Comparison of ENCODE assay signal across 12 cellular contexts in the genomic region with DNA sequence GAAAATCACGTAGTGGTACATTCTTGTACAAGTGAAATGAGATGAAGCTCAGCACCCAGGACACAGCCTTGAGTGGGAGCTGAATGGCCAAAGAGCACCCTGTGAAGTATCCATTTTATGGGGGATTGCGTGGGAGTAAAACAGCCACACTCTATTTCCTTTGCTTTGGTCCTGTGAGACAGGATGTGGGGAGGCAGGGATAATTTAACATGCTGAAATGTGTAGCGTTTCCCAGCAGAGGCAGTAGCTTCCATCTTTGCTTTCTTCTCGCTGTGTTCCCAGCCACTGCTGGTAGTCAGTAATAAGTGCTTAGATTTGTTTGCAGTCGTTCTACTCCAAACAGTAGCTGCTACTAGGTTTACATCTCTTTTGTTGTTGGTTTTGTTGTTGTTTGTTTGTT. TPM values are rescaled to one million over a fixed set of nuclear protein-coding genes. Genes with fewer than 3 reads are reported as not detected.
DNase-seq lines count a peak whose midpoint lies in the region; ATAC-seq, FAIRE-seq and TF ChIP-seq lines count a peak whose summit lies in the region.
"Had no signal": no experiment of that assay in that cellular context is flagged by ENCODE, and none has a peak within 500 bp of the region (broad histone marks: within the 10 kb centered on the region; RNA-seq: fewer than 3 reads in every experiment).

No MANE protein-coding gene starts in this region.

- intact Hi-C loops in CD4-positive, alpha-beta memory T cell (cut with micrococcal nuclease): no loop called here
- intact Hi-C loops in activated CD8-positive, alpha-beta T cell treated with anti-CD3 and anti-CD28 coated beads for 36 hours (cut with micrococcal nuclease): no loop called here
- intact Hi-C loops in upper lobe of right lung (cut with DNase I): no loop called here
- intact Hi-C loops in left colon (cut with DNase I, micrococcal nuclease): no loop called here

- H3K27ac Mint-ChIP-seq in CD4-positive, alpha-beta memory T cell: peak overlapping the region in 4 of 7 donors; percentile 14 to 64 (median 38)
- H3K27ac Mint-ChIP-seq in activated CD8-positive, alpha-beta T cell treated with anti-CD3 and anti-CD28 coated beads for 36 hours: peak overlapping the region; percentile 45

- peaks cover 26% of the 10 kb centered on the region for H3K4me1 ChIP-seq in CD4-positive, alpha-beta memory T cell (ENCODE audit: insufficient read depth, low read length)
- no peaks in the 10 kb centered on the region for H3K4me1 ChIP-seq in HEK293 (ENCODE audit: control insufficient read depth, insufficient read depth, low read length)
- no peaks in the 10 kb centered on the region for H3K4me1 ChIP-seq in upper lobe of right lung

- no peaks in the 10 kb centered on the region for H3K27me3 ChIP-seq in CD4-positive, alpha-beta memory T cell (ENCODE audit: insufficient read depth, low read length)
- no peaks in the 10 kb centered on the region for H3K27me3 ChIP-seq in upper lobe of right lung

- no peak overlapping the region for H3K27ac ChIP-seq in CD4-positive, alpha-beta memory T cell (ENCODE audit: low read depth, low read length)
- no peak overlapping the region for H3K27ac ChIP-seq in HEK293 (ENCODE audit: extremely low read depth, low read depth, low read length)
- H3K27ac ChIP-seq in upper lobe of right lung: no peak overlapping the region

- H3K36me3 Mint-ChIP-seq in CD4-positive, alpha-beta memory T cell: no peaks in the 10 kb centered on the region
- no peaks in the 10 kb centered on the region for H3K36me3 Mint-ChIP-seq in activated CD8-positive, alpha-beta T cell treated with anti-CD3 and anti-CD28 coated beads for 36 hours (ENCODE audit: low read depth)

- ATAC-seq in activated CD8-positive, alpha-beta T cell treated with anti-CD3 and anti-CD28 coated beads for 36 hours: peak; percentile 78
- ATAC-seq in upper lobe of right lung: no peak
- no peak for ATAC-seq in GM21717 (IDR thresholded peaks at IDR 0.05; ENCODE audit: unreplicated experiment)
- ATAC-seq in left colon: no peak

- no peaks in the 10 kb centered on the region for H3K9me3 ChIP-seq in CD4-positive, alpha-beta memory T cell (ENCODE audit: control insufficient read depth in 1 of 2, low read length in 2 of 2)
- H3K9me3 ChIP-seq in HEK293 (ENCODE audit: control insufficient read depth, insufficient read depth, low read depth, low read length): no peaks in the 10 kb centered on the region
- H3K9me3 ChIP-seq in upper lobe of right lung: no peaks in the 10 kb centered on the region

- peak in 2 of 5 donors; percentile 10 to 15 for DNase-seq in CD4-positive, alpha-beta memory T cell
- DNase-seq in activated CD8-positive, alpha-beta T cell treated with anti-CD3 and anti-CD28 coated beads for 36 hours: peak; percentile 59
- DNase-seq in fibroblast of villous mesenchyme (ENCODE audit: low read depth): peak; percentile 56
- no peak for DNase-seq in urothelium cell line (ENCODE audit: low spot score)
- DNase-seq in upper lobe of right lung: no peak
- DNase-seq in left colon: no peak
- DNase-seq: C1 segment of cervical spinal cord; NCI-H187 treated with DMSO at 0.1 percent for 48 hours; stimulated activated CD4-positive, alpha-beta T cell treated with anti-CD3 and anti-CD28 coated beads, Interleukin-12 subunit alpha, Interleukin-12 subunit beta, amount 100 ng/mL, for 4 hours had no signal

- POLR2A ChIA-PET in CD4-positive, alpha-beta memory T cell (lab: Charles Lee; ENCODE audit: partially characterized antibody): no interaction called here
- POLR2A ChIA-PET in HEK293 (lab: Yijun Ruan, JAX): no interaction called here
- POLR2A ChIA-PET in activated CD8-positive, alpha-beta T cell treated with anti-CD3 and anti-CD28 coated beads for 36 hours (lab: Charles Lee): interaction anchor here (1.0 kb wide), 1 partner anchor 25 kb away, joined by 3 read pairs; no protein-coding TSS in a partner anchor

- TF ChIP-seq CTCF in HEK293 (tag by site-specific recombination; IDR thresholded peaks at IDR 0.05) (no peak), fibroblast of villous mesenchyme (IDR thresholded peaks at IDR 0.05; ENCODE audit: insufficient read depth, low read depth, low read length) (no peak), upper lobe of right lung (IDR thresholded peaks at IDR 0.05) (no peak)
- no peak for TF ChIP-seq CTCF in activated CD8-positive, alpha-beta T cell treated with anti-CD3 and anti-CD28 coated beads for 36 hours (IDR thresholded peaks at IDR 0.05)

- FAIRE-seq in urothelium cell line (lab: Jason Lieb, UNC): no peak

- peaks cover 17 to 46% (median 28%) of the 10 kb centered on the region in 4 donors for H3K4me1 Mint-ChIP-seq in CD4-positive, alpha-beta memory T cell
- peaks cover 29% of the 10 kb centered on the region for H3K4me1 Mint-ChIP-seq in activated CD8-positive, alpha-beta T cell treated with anti-CD3 and anti-CD28 coated beads for 36 hours (ENCODE audit: low read depth)
- H3K4me1 Mint-ChIP-seq: central memory CD8-positive, alpha-beta T cell had no signal

- no peak overlapping the region for H3K4me3 ChIP-seq in CD4-positive, alpha-beta memory T cell (ENCODE audit: low read length in 2 of 2)
- H3K4me3 ChIP-seq in HEK293 (ENCODE audit: low read depth, low read length) (no peak overlapping the region), fibroblast of villous mesenchyme (ENCODE audit: low read depth, low read length) (no peak overlapping the region), upper lobe of right lung (no peak overlapping the region)

- H3K27me3 Mint-ChIP-seq in CD4-positive, alpha-beta memory T cell: peaks cover 6 to 7% of the 10 kb centered on the region in 2 donors
- H3K27me3 Mint-ChIP-seq in activated CD8-positive, alpha-beta T cell treated with anti-CD3 and anti-CD28 coated beads for 36 hours: no peaks in the 10 kb centered on the region

- H3K36me3 ChIP-seq in CD4-positive, alpha-beta memory T cell (ENCODE audit: insufficient read depth, low read length): no peaks in the 10 kb centered on the region
- no peaks in the 10 kb centered on the region for H3K36me3 ChIP-seq in HEK293 (ENCODE audit: control insufficient read depth in 2 of 2, insufficient read depth in 1 of 2, low read length in 2 of 2)
- H3K36me3 ChIP-seq in upper lobe of right lung: no peaks in the 10 kb centered on the region

- CTCF ChIA-PET in CD4-positive, alpha-beta memory T cell (lab: Charles Lee; ENCODE audit: partially characterized antibody): no interaction called here
- CTCF ChIA-PET in HEK293 (lab: Yijun Ruan, JAX): interaction anchor here (0.8 to 1.3 kb wide), 2 partner anchors 11 to 80 kb away, joined by 3 read pairs; no protein-coding TSS in a partner anchor
- CTCF ChIA-PET in activated CD8-positive, alpha-beta T cell treated with anti-CD3 and anti-CD28 coated beads for 36 hours (lab: Charles Lee): interaction anchor here (1.0 kb wide), 1 partner anchor 26 kb away, joined by 3 read pairs; no protein-coding TSS in a partner anchor

- H3K4me3 Mint-ChIP-seq in CD4-positive, alpha-beta memory T cell: peak overlapping the region in 5 of 8 donors; percentile 7 to 65 (median 57)
- no peak overlapping the region for H3K4me3 Mint-ChIP-seq in activated CD8-positive, alpha-beta T cell treated with anti-CD3 and anti-CD28 coated beads for 36 hours
- H3K4me3 Mint-ChIP-seq: central memory CD8-positive, alpha-beta T cell had no signal

- no peaks in the 10 kb centered on the region for H3K9me3 Mint-ChIP-seq in CD4-positive, alpha-beta memory T cell
- H3K9me3 Mint-ChIP-seq in activated CD8-positive, alpha-beta T cell treated with anti-CD3 and anti-CD28 coated beads for 36 hours: peaks cover under 1% of the 10 kb centered on the region
- H3K9me3 Mint-ChIP-seq: central memory CD8-positive, alpha-beta T cell had no signal

TF ChIP-seq in HEK293, 187 proteins besides CTCF, POLR2A, EP300 and RAD21:
- peak; percentile 34; the same call in 1 of the 2 replicates for TF ChIP-seq ZFHX2 (tag by site-specific recombination; conservative IDR thresholded peaks at IDR 0.05)
- TF ChIP-seq, protein P1, sequence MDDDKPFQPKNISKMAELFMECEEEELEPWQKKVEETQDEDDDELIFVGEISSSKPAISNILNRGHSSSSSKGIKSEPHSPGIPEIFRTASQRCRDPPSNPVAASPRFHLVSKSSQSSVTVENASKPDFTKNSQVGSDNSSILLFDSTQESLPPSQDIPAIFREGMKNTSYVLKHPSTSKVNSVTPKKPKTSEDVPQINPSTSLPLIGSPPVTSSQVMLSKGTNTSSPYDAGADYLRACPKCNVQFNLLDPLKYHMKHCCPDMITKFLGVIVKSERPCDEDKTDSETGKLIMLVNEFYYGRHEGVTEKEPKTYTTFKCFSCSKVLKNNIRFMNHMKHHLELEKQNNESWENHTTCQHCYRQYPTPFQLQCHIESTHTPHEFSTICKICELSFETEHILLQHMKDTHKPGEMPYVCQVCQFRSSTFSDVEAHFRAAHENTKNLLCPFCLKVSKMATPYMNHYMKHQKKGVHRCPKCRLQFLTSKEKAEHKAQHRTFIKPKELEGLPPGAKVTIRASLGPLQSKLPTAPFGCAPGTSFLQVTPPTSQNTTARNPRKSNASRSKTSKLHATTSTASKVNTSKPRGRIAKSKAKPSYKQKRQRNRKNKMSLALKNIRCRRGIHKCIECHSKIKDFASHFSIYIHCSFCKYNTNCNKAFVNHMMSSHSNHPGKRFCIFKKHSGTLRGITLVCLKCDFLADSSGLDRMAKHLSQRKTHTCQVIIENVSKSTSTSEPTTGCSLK (tag by site-specific recombination; IDR thresholded peaks at IDR 0.05): no peak

RNA-seq across cellular contexts. Expression of a gene that starts 4.4 kb away (rescaled TPM):
- not detected for total RNA-seq in CD4-positive, alpha-beta memory T cell
- not detected for polyA plus RNA-seq in CD4-positive, alpha-beta memory T cell
- not detected for total RNA-seq in activated CD8-positive, alpha-beta T cell treated with anti-CD3 and anti-CD28 coated beads for 36 hours
- total RNA-seq in fibroblast of villous mesenchyme (0.43 and 0.64 TPM in 2 replicates), upper lobe of right lung (0.14 TPM), left colon (not detected)

Comparison
In these comparisons a context has a peak if more than half of its experiments do, and no peak if none do; other contexts are left out.
1. DNase-seq: peak in activated CD8-positive, alpha-beta T cell treated with anti-CD3 and anti-CD28 coated beads for 36 hours (single experiment) and fibroblast of villous mesenchyme (single experiment); none in urothelium cell line (single experiment), upper lobe of right lung (single experiment) and left colon (0 of 2).